ENCODE assay signal across 1 cellular context in the genomic region with DNA sequence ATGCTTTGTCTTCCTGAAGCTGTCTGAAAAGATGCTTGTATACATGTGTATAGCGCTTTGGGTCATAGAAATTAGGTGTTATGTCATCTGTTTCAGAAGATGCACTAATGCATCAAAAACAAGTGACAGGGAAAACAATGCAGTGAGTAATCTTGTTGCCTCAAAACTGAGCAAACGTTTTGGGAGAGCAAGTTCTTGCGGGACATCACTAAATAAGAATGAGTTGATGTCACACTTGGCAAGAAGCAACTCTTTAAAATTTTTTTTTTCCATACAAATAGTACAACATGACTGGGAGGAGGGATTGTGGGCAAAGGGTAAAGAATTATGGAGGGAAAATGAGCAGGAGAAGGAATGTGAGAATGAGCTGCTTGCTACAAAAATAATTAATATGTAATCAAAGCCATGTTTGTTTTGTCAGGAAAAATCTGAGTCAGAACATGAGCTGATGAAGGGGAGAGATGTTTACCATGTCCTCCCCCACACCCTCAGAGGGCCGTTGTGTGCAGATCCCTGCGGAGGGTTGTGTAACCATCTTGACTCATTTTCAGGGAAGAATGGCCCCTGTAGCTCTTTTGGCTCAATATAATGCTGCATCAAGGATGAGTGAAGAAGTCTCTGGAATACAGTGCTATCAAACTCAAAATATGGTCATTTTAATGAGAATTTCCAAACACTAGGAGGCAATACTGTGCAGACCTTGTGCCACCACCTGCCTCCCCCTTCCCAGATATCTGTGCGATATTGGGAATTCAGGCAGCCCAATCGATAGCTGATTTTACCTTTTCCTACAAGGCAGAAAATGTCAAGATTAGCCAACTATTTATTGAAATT.
TF ChIP-seq lines count a peak whose summit lies in the region.

No MANE protein-coding gene starts in this region.

TF ChIP-seq in A549, 52 proteins besides CTCF, POLR2A, EP300 and RAD21 (continued from another document):
- TF ChIP-seq PBX3 (IDR thresholded peaks at IDR 0.05) (peak; percentile 68; the same call in 1 of the 2 replicates), FOXS1 (CRISPR knock-in tag; IDR thresholded peaks at IDR 0.05) (peak; percentile 57; the same call in 1 of the 2 replicates), GATA3 (IDR thresholded peaks at IDR 0.05; ENCODE audit: borderline replicate concordance) (peak; percentile 98), KDM5A (IDR thresholded peaks at IDR 0.05) (no peak), NFE2L2 (conservative IDR thresholded peaks at IDR 0.05; ENCODE audit: low read length) (no peak), ESRRA (IDR thresholded peaks at IDR 0.05; ENCODE audit: borderline replicate concordance, low read length) (no peak), CHD2 (IDR thresholded peaks at IDR 0.05; ENCODE audit: low read length, partially characterized antibody) (peak; percentile 27), SMC3 (IDR thresholded peaks at IDR 0.05) (peak; percentile 74), CBX8 (IDR thresholded peaks at IDR 0.05) (no peak), RARB (CRISPR knock-in tag; IDR thresholded peaks at IDR 0.05) (no peak), HOXB5 (CRISPR knock-in tag; IDR thresholded peaks at IDR 0.05) (peak; percentile 95), ZSCAN20 (CRISPR knock-in tag; IDR thresholded peaks at IDR 0.05) (no peak), PHF8 (IDR thresholded peaks at IDR 0.05; ENCODE audit: borderline replicate concordance, low read depth) (no peak), JUN (IDR thresholded peaks at IDR 0.05) (peak; percentile 99 to 100), NR3C1 (IDR thresholded peaks at IDR 0.05) (no peak), CEBPB (IDR thresholded peaks at IDR 0.05) (peak; percentile 94 to 99), EHF (CRISPR knock-in tag; IDR thresholded peaks at IDR 0.05) (0 out of 2 replicates have a peak, but pooled peaks have one; percentile 21), MYC (IDR thresholded peaks at IDR 0.05; ENCODE audit: borderline replicate concordance, low read length) (peak; percentile 46; the same call in 1 of the 2 replicates), RFX5 (IDR thresholded peaks at IDR 0.05) (no peak)
- TF ChIP-seq, protein P1, sequence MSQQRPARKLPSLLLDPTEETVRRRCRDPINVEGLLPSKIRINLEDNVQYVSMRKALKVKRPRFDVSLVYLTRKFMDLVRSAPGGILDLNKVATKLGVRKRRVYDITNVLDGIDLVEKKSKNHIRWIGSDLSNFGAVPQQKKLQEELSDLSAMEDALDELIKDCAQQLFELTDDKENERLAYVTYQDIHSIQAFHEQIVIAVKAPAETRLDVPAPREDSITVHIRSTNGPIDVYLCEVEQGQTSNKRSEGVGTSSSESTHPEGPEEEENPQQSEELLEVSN (IDR thresholded peaks at IDR 0.05; ENCODE audit: borderline replicate concordance, low read depth): no peak
- TF ChIP-seq, protein P2, sequence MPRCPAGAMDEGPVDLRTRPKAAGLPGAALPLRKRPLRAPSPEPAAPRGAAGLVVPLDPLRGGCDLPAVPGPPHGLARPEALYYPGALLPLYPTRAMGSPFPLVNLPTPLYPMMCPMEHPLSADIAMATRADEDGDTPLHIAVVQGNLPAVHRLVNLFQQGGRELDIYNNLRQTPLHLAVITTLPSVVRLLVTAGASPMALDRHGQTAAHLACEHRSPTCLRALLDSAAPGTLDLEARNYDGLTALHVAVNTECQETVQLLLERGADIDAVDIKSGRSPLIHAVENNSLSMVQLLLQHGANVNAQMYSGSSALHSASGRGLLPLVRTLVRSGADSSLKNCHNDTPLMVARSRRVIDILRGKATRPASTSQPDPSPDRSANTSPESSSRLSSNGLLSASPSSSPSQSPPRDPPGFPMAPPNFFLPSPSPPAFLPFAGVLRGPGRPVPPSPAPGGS (IDR thresholded peaks at IDR 0.05): peak; percentile 97
- TF ChIP-seq, protein P3, sequence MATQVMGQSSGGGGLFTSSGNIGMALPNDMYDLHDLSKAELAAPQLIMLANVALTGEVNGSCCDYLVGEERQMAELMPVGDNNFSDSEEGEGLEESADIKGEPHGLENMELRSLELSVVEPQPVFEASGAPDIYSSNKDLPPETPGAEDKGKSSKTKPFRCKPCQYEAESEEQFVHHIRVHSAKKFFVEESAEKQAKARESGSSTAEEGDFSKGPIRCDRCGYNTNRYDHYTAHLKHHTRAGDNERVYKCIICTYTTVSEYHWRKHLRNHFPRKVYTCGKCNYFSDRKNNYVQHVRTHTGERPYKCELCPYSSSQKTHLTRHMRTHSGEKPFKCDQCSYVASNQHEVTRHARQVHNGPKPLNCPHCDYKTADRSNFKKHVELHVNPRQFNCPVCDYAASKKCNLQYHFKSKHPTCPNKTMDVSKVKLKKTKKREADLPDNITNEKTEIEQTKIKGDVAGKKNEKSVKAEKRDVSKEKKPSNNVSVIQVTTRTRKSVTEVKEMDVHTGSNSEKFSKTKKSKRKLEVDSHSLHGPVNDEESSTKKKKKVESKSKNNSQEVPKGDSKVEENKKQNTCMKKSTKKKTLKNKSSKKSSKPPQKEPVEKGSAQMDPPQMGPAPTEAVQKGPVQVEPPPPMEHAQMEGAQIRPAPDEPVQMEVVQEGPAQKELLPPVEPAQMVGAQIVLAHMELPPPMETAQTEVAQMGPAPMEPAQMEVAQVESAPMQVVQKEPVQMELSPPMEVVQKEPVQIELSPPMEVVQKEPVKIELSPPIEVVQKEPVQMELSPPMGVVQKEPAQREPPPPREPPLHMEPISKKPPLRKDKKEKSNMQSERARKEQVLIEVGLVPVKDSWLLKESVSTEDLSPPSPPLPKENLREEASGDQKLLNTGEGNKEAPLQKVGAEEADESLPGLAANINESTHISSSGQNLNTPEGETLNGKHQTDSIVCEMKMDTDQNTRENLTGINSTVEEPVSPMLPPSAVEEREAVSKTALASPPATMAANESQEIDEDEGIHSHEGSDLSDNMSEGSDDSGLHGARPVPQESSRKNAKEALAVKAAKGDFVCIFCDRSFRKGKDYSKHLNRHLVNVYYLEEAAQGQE (IDR thresholded peaks at IDR 0.05): no peak
- TF ChIP-seq, protein P4, sequence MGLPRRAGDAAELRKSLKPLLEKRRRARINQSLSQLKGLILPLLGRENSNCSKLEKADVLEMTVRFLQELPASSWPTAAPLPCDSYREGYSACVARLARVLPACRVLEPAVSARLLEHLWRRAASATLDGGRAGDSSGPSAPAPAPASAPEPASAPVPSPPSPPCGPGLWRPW (IDR thresholded peaks at IDR 0.05): peak; percentile 86
